ENCODE assay signal across 8 cellular contexts in genomic region chr3:134197681-134198261, GRCh38. TPM values are rescaled to one million over a fixed set of nuclear protein-coding genes. Genes with fewer than 3 reads are reported as not detected.
A peak's percentile ranks its signal among the peaks of the same experiment; 100 is the strongest.
DNase-seq lines count a peak whose midpoint lies in the region; ATAC-seq, FAIRE-seq and TF ChIP-seq lines count a peak whose summit lies in the region.

No MANE protein-coding gene starts in this region.

- H3K27ac Mint-ChIP-seq in CD8-positive, alpha-beta T cell: no peak overlapping the region
- no peak overlapping the region for H3K27ac Mint-ChIP-seq in activated CD4-positive, alpha-beta memory T cell treated with anti-CD3 and anti-CD28 coated beads, Interleukin-2, amount 10 ng/mL, durations not matched to agents 7 days and 5 days

- no peaks in the 10 kb centered on the region for H3K27me3 Mint-ChIP-seq in CD8-positive, alpha-beta T cell (ENCODE audit: low read depth)
- H3K27me3 Mint-ChIP-seq in activated CD4-positive, alpha-beta memory T cell treated with anti-CD3 and anti-CD28 coated beads, Interleukin-2, amount 10 ng/mL, durations not matched to agents 7 days and 5 days: no peaks in the 10 kb centered on the region

- POLR2A ChIA-PET in CD8-positive, alpha-beta T cell (lab: Charles Lee): no interaction called here
- POLR2A ChIA-PET in activated CD4-positive, alpha-beta memory T cell treated with anti-CD3 and anti-CD28 coated beads, Interleukin-2, amount 10 ng/mL, durations not matched to agents 7 days and 5 days (lab: Charles Lee): interaction anchor here (1.1 kb wide), 1 partner anchor 15 kb away, joined by 3 read pairs; no protein-coding TSS in a partner anchor

- no peak overlapping the region for H3K4me3 Mint-ChIP-seq in CD8-positive, alpha-beta T cell
- no peak overlapping the region for H3K4me3 Mint-ChIP-seq in activated CD4-positive, alpha-beta memory T cell treated with anti-CD3 and anti-CD28 coated beads, Interleukin-2, amount 10 ng/mL, durations not matched to agents 7 days and 5 days

- H3K27ac ChIP-seq in CD8-positive, alpha-beta T cell (ENCODE audit: low read depth, low read length): no peak overlapping the region

- CTCF ChIA-PET in CD8-positive, alpha-beta T cell (lab: Charles Lee): interaction anchor here (0.9 to 3.1 kb wide), 7 partner anchors 15 to 293 kb away, joined by 3 to 18 read pairs (median 3); no protein-coding TSS in a partner anchor
- CTCF ChIA-PET in activated CD4-positive, alpha-beta memory T cell treated with anti-CD3 and anti-CD28 coated beads, Interleukin-2, amount 10 ng/mL, durations not matched to agents 7 days and 5 days (lab: Charles Lee): interaction anchor here (1.0 to 4.4 kb wide), 7 partner anchors 9 to 286 kb away, joined by 3 to 17 read pairs (median 5); no protein-coding TSS in a partner anchor

- no peaks in the 10 kb centered on the region for H3K27me3 ChIP-seq in CD8-positive, alpha-beta T cell (ENCODE audit: insufficient read depth, low read length)

- no peaks in the 10 kb centered on the region for H3K9me3 Mint-ChIP-seq in CD8-positive, alpha-beta T cell
- H3K9me3 Mint-ChIP-seq in activated CD4-positive, alpha-beta memory T cell treated with anti-CD3 and anti-CD28 coated beads, Interleukin-2, amount 10 ng/mL, durations not matched to agents 7 days and 5 days: no peaks in the 10 kb centered on the region

- H3K36me3 ChIP-seq in CD8-positive, alpha-beta T cell (ENCODE audit: insufficient read depth, low read length): no peaks in the 10 kb centered on the region

- peak; percentile 71 for TF ChIP-seq CTCF in CD8-positive, alpha-beta T cell (IDR thresholded peaks at IDR 0.05)

- no peak for DNase-seq in CD8-positive, alpha-beta T cell
- DNase-seq in RCC 7860 (ENCODE audit: low spot score): peak; percentile 64
- peak; percentile 40 to 68 for DNase-seq in dermis microvascular lymphatic vessel endothelial cell (ENCODE audit: low read depth in 2 of 2)
- peak; percentile 78 for DNase-seq in medulla oblongata (ENCODE audit: extremely low spot score)
- no peak for DNase-seq in activated CD4-positive, alpha-beta memory T cell treated with anti-CD3 and anti-CD28 coated beads, Interleukin-2, amount 10 ng/mL, durations not matched to agents 7 days and 5 days
- no peak for DNase-seq in NK-92 treated with Interleukin-12 subunit alpha and Interleukin-12 subunit beta, amount 100 ng/mL, for 24 hours (lab: John Stamatoyannopoulos, UW)

- intact Hi-C loops in CD8-positive, alpha-beta T cell (cut with DNase I, micrococcal nuclease): loop anchor here (1.0 to 5.0 kb wide), 3 partner anchors 180 to 295 kb away; no protein-coding TSS in a partner anchor

- peaks cover 79% of the 10 kb centered on the region for H3K36me3 Mint-ChIP-seq in CD8-positive, alpha-beta T cell
- peaks cover 4% of the 10 kb centered on the region for H3K36me3 Mint-ChIP-seq in activated CD4-positive, alpha-beta memory T cell treated with anti-CD3 and anti-CD28 coated beads, Interleukin-2, amount 10 ng/mL, durations not matched to agents 7 days and 5 days (ENCODE audit: low read depth)

- FAIRE-seq in RCC 7860 (lab: Jason Lieb, UNC): peak; percentile 77

- no peaks in the 10 kb centered on the region for H3K4me1 ChIP-seq in CD8-positive, alpha-beta T cell (ENCODE audit: insufficient read depth, low read length)

- H3K9me3 ChIP-seq in CD8-positive, alpha-beta T cell (ENCODE audit: low read length): no peaks in the 10 kb centered on the region

- peak; percentile 74 for TF ChIP-seq RAD21 in Ishikawa (IDR thresholded peaks at IDR 0.05; ENCODE audit: low read depth)

- TF ChIP-seq EP300 in Ishikawa (IDR thresholded peaks at IDR 0.05; ENCODE audit: borderline replicate concordance): no peak

- peak; percentile 71 for ATAC-seq in CD8-positive, alpha-beta T cell
- peak; percentile 72 for ATAC-seq in GM18868 (IDR thresholded peaks at IDR 0.05; ENCODE audit: unreplicated experiment)

- H3K4me3 ChIP-seq in CD8-positive, alpha-beta T cell (ENCODE audit: low read depth, low read length): no peak overlapping the region

- H3K4me1 Mint-ChIP-seq in CD8-positive, alpha-beta T cell (ENCODE audit: low read depth): peaks cover 2% of the 10 kb centered on the region
- H3K4me1 Mint-ChIP-seq in activated CD4-positive, alpha-beta memory T cell treated with anti-CD3 and anti-CD28 coated beads, Interleukin-2, amount 10 ng/mL, durations not matched to agents 7 days and 5 days: peaks cover 2% of the 10 kb centered on the region

TF ChIP-seq in Ishikawa, 13 proteins besides CTCF, POLR2A, EP300 and RAD21:
- no peak for TF ChIP-seq TCF12 (IDR thresholded peaks at IDR 0.05; ENCODE audit: low read depth)
- TF ChIP-seq ZBTB7A (IDR thresholded peaks at IDR 0.05; ENCODE audit: low read depth): no peak
- TF ChIP-seq REST (IDR thresholded peaks at IDR 0.05; ENCODE audit: low read depth): no peak
- TF ChIP-seq FOXM1 (IDR thresholded peaks at IDR 0.05; ENCODE audit: borderline replicate concordance, low read depth): no peak
- no peak for TF ChIP-seq NFIC (IDR thresholded peaks at IDR 0.05)
- TF ChIP-seq CEBPB (IDR thresholded peaks at IDR 0.05): no peak
- TF ChIP-seq TEAD4 (IDR thresholded peaks at IDR 0.05): no peak
- TF ChIP-seq TAF1 (IDR thresholded peaks at IDR 0.05; ENCODE audit: low read depth): no peak
- no peak for TF ChIP-seq MAX (IDR thresholded peaks at IDR 0.05)

RNA-seq across cellular contexts. Expression of gene RYK, which starts 52.9 kb away (rescaled TPM):
- total RNA-seq in CD8-positive, alpha-beta T cell: 10 to 100 TPM; 63.6 to 64.7 TPM
- 84.0 and 96.6 TPM in 2 replicates for total RNA-seq in dermis microvascular lymphatic vessel endothelial cell
- total RNA-seq in activated CD4-positive, alpha-beta memory T cell treated with anti-CD3 and anti-CD28 coated beads, Interleukin-2, amount 10 ng/mL, durations not matched to agents 7 days and 5 days: 1 to 10 TPM; 6.0 to 6.1 TPM

Comparison
In these comparisons a context has a peak if more than half of its experiments do, and no peak if none do; other contexts are left out.
1. DNase-seq: peak in RCC 7860 (single experiment), dermis microvascular lymphatic vessel endothelial cell (2 of 2) and medulla oblongata (single experiment); none in CD8-positive, alpha-beta T cell (0 of 7), activated CD4-positive, alpha-beta memory T cell treated with anti-CD3 and anti-CD28 coated beads, Interleukin-2, amount 10 ng/mL, durations not matched to agents 7 days and 5 days (single experiment) and NK-92 treated with Interleukin-12 subunit alpha and Interleukin-12 subunit beta, amount 100 ng/mL, for 24 hours (single experiment).
2. RNA of gene RYK, which starts 52.9 kb away (total RNA-seq): 84.0 to 96.6 TPM in dermis microvascular lymphatic vessel endothelial cell and 63.6 to 64.7 TPM in CD8-positive, alpha-beta T cell; 6.0 to 6.1 TPM in activated CD4-positive, alpha-beta memory T cell treated with anti-CD3 and anti-CD28 coated beads, Interleukin-2, amount 10 ng/mL, durations not matched to agents 7 days and 5 days; every median in the first group is over 4 times any median in the second.